8 cellular contexts compared by ENCODE assay signal in genomic region chr1:36397083-36397377, GRCh38. TPM values are rescaled to one million over a fixed set of nuclear protein-coding genes. Genes with fewer than 3 reads are reported as not detected.
DNase-seq lines count a peak whose midpoint lies in the region; ATAC-seq and TF ChIP-seq lines count a peak whose summit lies in the region.

No MANE protein-coding gene starts in this region.

- intact Hi-C loops in breast epithelium (cut with DNase I; ENCODE audit: low total_unique reads) (no loop called here), aorta (cut with DNase I) (no loop called here)

- H3K18ac ChIP-seq in mesendoderm (ENCODE audit: low read length) = no peak overlapping the region

- no peak overlapping the region for H2BK120ac ChIP-seq in mesendoderm (ENCODE audit: low read depth, low read length)

- H3K27me3 ChIP-seq in breast epithelium = no peaks in the 10 kb centered on the region
- no peaks in the 10 kb centered on the region for H3K27me3 ChIP-seq in mesendoderm (ENCODE audit: insufficient read depth, low read length, poor library complexity)
- H3K27me3 ChIP-seq in aorta (ENCODE audit: control insufficient read depth in 1 of 2, insufficient read depth in 2 of 2, low read length in 1 of 2) = no peaks in the 10 kb centered on the region

- no CpG with 5 or more reads among the region's 5 CpGs for WGBS in mesendoderm (ENCODE audit: extremely low coverage, insufficient coverage, low lambda C conversion rate)
- 1 to 2% methylated on average over 5 of the region's 5 CpGs for WGBS in aorta, 2 donors

- H3K4me2 ChIP-seq in mesendoderm (ENCODE audit: low read length) = peak overlapping the region; percentile 79

- no peak for DNase-seq in breast epithelium (ENCODE audit: low spot score in 2 of 2)
- no peak for DNase-seq in mesendoderm
- no peak for DNase-seq in aorta
- no peak for DNase-seq in cortex of kidney (lab: John Stamatoyannopoulos, UW)
- no peak for DNase-seq in hippocampal formation (lab: John Stamatoyannopoulos, UW)
- DNase-seq in GM19238 (ENCODE audit: insufficient read length, low spot score) = no peak

- H3K36me3 ChIP-seq in breast epithelium (no peaks in the 10 kb centered on the region), mesendoderm (ENCODE audit: control insufficient read depth, insufficient read depth, low read length) (peaks cover 12% of the 10 kb centered on the region), aorta (ENCODE audit: control insufficient read depth in 1 of 2, insufficient read depth in 2 of 2, low read length in 1 of 2) (no peaks in the 10 kb centered on the region)

- TF ChIP-seq POLR2A in breast epithelium (IDR thresholded peaks at IDR 0.05) = no peak

- peak overlapping the region; percentile 95 for H3K9ac ChIP-seq in mesendoderm (ENCODE audit: low read length)

- H3K4ac ChIP-seq in mesendoderm (ENCODE audit: low read depth, low read length) = no peak overlapping the region

- H2BK5ac ChIP-seq in mesendoderm (ENCODE audit: low read length) = peak overlapping the region; percentile 54

- peaks cover 6% of the 10 kb centered on the region for H3K79me2 ChIP-seq in mesendoderm (ENCODE audit: control insufficient read depth, insufficient read depth, low read length)

- peaks cover 9% of the 10 kb centered on the region for H3K79me1 ChIP-seq in mesendoderm (ENCODE audit: low read length)

- no peaks in the 10 kb centered on the region for H3K4me1 ChIP-seq in breast epithelium
- H3K4me1 ChIP-seq in mesendoderm (ENCODE audit: control insufficient read depth, low read depth, low read length) = peaks cover 5% of the 10 kb centered on the region
- H3K4me1 ChIP-seq in aorta (ENCODE audit: control insufficient read depth in 1 of 2, insufficient read depth in 2 of 2, low read length in 2 of 2) = no peaks in the 10 kb centered on the region

- peak overlapping the region; percentile 97 for H3K56ac ChIP-seq in mesendoderm (ENCODE audit: low read length)

- H2AK5ac ChIP-seq in mesendoderm (ENCODE audit: low read length) = no peak overlapping the region

- H3K27ac ChIP-seq in breast epithelium (peak overlapping the region; percentile 92), mesendoderm (ENCODE audit: low read depth, low read length) (peak overlapping the region; percentile 55), aorta (ENCODE audit: low read depth in 1 of 2, low read length in 2 of 2) (peak overlapping the region; percentile 38 to 83)

- no peak for TF ChIP-seq CTCF in breast epithelium (IDR thresholded peaks at IDR 0.05)

- H3K9me3 ChIP-seq in breast epithelium = no peaks in the 10 kb centered on the region
- no peaks in the 10 kb centered on the region for H3K9me3 ChIP-seq in aorta (ENCODE audit: control insufficient read depth, low read length)

- no peak overlapping the region for H4K5ac ChIP-seq in mesendoderm (ENCODE audit: low read length)

- H4K8ac ChIP-seq in mesendoderm (ENCODE audit: low read depth, low read length) = no peak overlapping the region

- no peak overlapping the region for H3K23ac ChIP-seq in mesendoderm (ENCODE audit: low read length)

- H2BK15ac ChIP-seq in mesendoderm (replicated peaks; ENCODE audit: low read depth) = no peak overlapping the region

- H3K4me3 ChIP-seq in breast epithelium = peak overlapping the region; percentile 57 to 84 (median 82)
- peak overlapping the region; percentile 84 for H3K4me3 ChIP-seq in mesendoderm (ENCODE audit: low read length)
- H3K4me3 ChIP-seq in aorta (ENCODE audit: low read length in 2 of 2) = peak overlapping the region; percentile 31 to 63

- ATAC-seq in GM18511 (IDR thresholded peaks at IDR 0.05; ENCODE audit: unreplicated experiment) = peak; percentile 59
- peak; percentile 3 for ATAC-seq in HG03520 (IDR thresholded peaks at IDR 0.05; ENCODE audit: unreplicated experiment)
- ATAC-seq in aorta (ENCODE audit: low FRiP score) = peak; percentile 66

RNA-seq across cellular contexts. Expression of gene LSM10, which starts 0.7 kb away (rescaled TPM):
- total RNA-seq in breast epithelium = 10 to 100 TPM; 31.8 to 49.5 (median 39.7) TPM
- polyA plus RNA-seq in mesendoderm (2013, experiment 1 of 2) = 64.1 TPM
- 62.9 TPM for polyA plus RNA-seq in mesendoderm (2013, experiment 2 of 2)
- 10 to 100 TPM; 30.1 TPM for total RNA-seq in aorta
- 10 to 100 TPM; 39.6 to 57.7 TPM for polyA plus RNA-seq in aorta

RNA-seq across cellular contexts. Expression of gene STK40, which starts 11.3 kb away (rescaled TPM):
- total RNA-seq in breast epithelium (10 to 100 TPM; 22.5 to 36.0 (median 26.2) TPM), aorta (10 to 100 TPM; 63.9 to 95.7 TPM)
- polyA plus RNA-seq in mesendoderm (2013, experiment 1 of 2) = 27.9 TPM
- 28.0 TPM for polyA plus RNA-seq in mesendoderm (2013, experiment 2 of 2)
- 10 to 100 TPM; 33.2 to 35.4 TPM for polyA plus RNA-seq in aorta

RNA-seq across cellular contexts. Expression of gene OSCP1, which starts 53.2 kb away (rescaled TPM):
- total RNA-seq in breast epithelium (10 to 100 TPM; 12.5 to 19.3 (median 15.1) TPM), aorta (1 to 10 TPM; 4.2 to 8.6 TPM)
- 1.8 TPM for polyA plus RNA-seq in mesendoderm (2013, experiment 1 of 2)
- polyA plus RNA-seq in mesendoderm (2013, experiment 2 of 2) = 2.2 TPM
- 1 to 10 TPM; 6.4 to 7.0 TPM for polyA plus RNA-seq in aorta

Comparison
In these comparisons a context has a peak if more than half of its experiments do, and no peak if none do; other contexts are left out.
1. ATAC-seq: peak in every context shown above with its lines; median percentile 66 in aorta; 59 in GM18511; 3 in HG03520.